Comparison of ENCODE assay signal across 32 cellular contexts in the genomic region with DNA sequence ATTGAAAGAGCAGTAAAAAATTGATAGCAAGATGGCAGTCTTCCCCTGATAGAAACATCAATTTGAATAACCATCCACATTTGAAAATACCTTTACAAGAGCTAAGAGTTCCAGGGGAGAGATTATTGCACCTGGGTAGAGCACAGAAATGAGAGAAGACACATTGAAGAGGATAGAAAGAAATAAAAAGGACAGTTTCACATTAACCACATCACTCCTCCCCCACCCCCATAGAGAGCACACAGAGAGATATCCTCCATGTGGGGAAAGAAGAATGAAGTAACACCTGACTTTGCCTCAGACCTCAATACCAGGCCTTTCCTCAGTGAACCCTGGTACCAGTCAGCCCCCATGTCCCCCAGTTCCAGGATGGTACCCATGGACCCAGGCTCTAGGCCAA.
"Had no signal": no experiment of that assay in that cellular context is flagged by ENCODE, and none has a peak within 500 bp of the region (broad histone marks: within the 10 kb centered on the region; RNA-seq: fewer than 3 reads in every experiment).

No MANE protein-coding gene starts in this region.

- H3K4me1 ChIP-seq: Peyer's patch, SJSA1 had no signal

- H3K36me3 ChIP-seq: Peyer's patch, SJSA1 had no signal

- H3K4me2 ChIP-seq: SK-N-SH had no signal

- ATAC-seq: PC-3 had no signal

- H3K9ac ChIP-seq: SK-N-SH had no signal

- H3K27ac ChIP-seq: Peyer's patch, SJSA1 had no signal

- H3K27me3 ChIP-seq: Peyer's patch, SJSA1 had no signal

- DNase-seq: Karpas-422, NCI-H1048, NCI-H1092 treated with DMSO at 0.1 percent for 48 hours, NCI-H1105 treated with DMSO at 0.1 percent for 48 hours, NCI-H1417, NCI-H1436, NCI-H146, NCI-H1694, NCI-H187, NCI-H1930, NCI-H2029 treated with DMSO at 0.1 percent for 48 hours, NCI-H2081 treated with DMSO at 0.1 percent for 48 hours, NCI-H2107, NCI-H2171, NCI-H226, NCI-H446 treated with DMSO at 0.1 percent for 48 hours, NCI-H510A, NCI-H524, NCI-H526, NCI-H69, NCI-H748 treated with DMSO at 0.1 percent for 48 hours, NCI-H82, OCI-M1, PC-3, Peyer's patch, Right ventricle myocardium superior, RPMI8226, SHP77 treated with DMSO at 0.1 percent for 48 hours, SK-N-SH, SW 1271, T-helper 1 cell had no signal

- H3K9me3 ChIP-seq: Peyer's patch, SJSA1, SK-N-SH had no signal

- H3K4me3 ChIP-seq: Peyer's patch, SJSA1 had no signal
